ENCODE assay signal across 26 cellular contexts in the genomic region with DNA sequence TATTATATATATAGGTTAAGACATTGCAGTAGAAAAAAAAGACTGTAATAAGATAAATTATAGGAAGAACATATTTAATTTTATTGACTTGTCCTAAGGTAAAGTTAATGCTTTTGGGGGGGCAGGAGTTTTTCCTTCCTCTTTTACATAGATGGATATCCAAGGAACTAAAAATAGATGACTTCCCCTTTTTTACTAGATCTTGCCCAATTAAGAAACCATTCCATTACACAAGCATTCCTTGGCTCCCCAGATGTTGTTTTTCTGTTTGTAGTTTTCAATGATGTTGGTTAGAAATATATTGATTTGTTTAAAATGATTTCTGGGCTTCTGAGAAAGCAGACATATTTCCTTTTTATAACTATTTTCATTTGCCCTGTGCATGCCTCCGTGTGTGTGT.
DNase-seq lines count a peak whose midpoint lies in the region; ATAC-seq lines count a peak whose summit lies in the region.
"Had no signal": no experiment of that assay in that cellular context is flagged by ENCODE, and none has a peak within 500 bp of the region (broad histone marks: within the 10 kb centered on the region; RNA-seq: fewer than 3 reads in every experiment).

No MANE protein-coding gene starts in this region.

- peaks cover 0 to 3% (median 0%) of the 10 kb centered on the region in 11 experiments; a peak in 1 of 22 replicates for H3K9me3 ChIP-seq in BLaER1 treated with 17β-estradiol and CSF1 and Interleukin-3, amounts not matched to agents 10 nM and 100 nM (replicated peaks in 1 of 11)
- H3K9me3 ChIP-seq: mucosa of descending colon, psoas muscle, SK-N-SH, thyroid gland had no signal

- in situ Hi-C loops in KBM-7 (cut with MboI; ENCODE audit: low pct_unique_long_range_greater_than_20kb, low sequenced_read_pairs): no loop called here

- H3K27me3 ChIP-seq in BLaER1 treated with 17β-estradiol and CSF1 and Interleukin-3, amounts not matched to agents 10 nM and 100 nM: no peaks in the 10 kb centered on the region
- H3K27me3 ChIP-seq: cardiac muscle cell, hepatocyte, neural progenitor cell, thyroid gland had no signal

- DNase-seq in KBM-7 (peak; percentile 87), SIG-M5 (lab: John Stamatoyannopoulos, UW) (peak; percentile 72), globus pallidus (ENCODE audit: low spot score) (peak; percentile 40), NCI-H69 (lab: John Stamatoyannopoulos, UW) (no peak), NCI-H345 treated with DMSO at 0.1 percent for 48 hours (lab: John Stamatoyannopoulos, UW; ENCODE audit: unreplicated experiment) (no peak), GOT3 (lab: John Stamatoyannopoulos, UW) (no peak)
- DNase-seq: activated CD4-positive, CD25-positive, alpha-beta regulatory T cell treated with anti-CD3 and anti-CD28 coated beads, Interleukin-2, amount 50 U/mL, for 72 hours; activated naive CD4-positive, alpha-beta T cell; activated T-cell treated with anti-CD3 and anti-CD28 coated beads, Interleukin-2, amount 50 U/mL, for 24 hours; COR-L47; left ventricle myocardium superior; NCI-H146; NCI-H2171; NCI-H82; psoas muscle; SK-N-SH; stimulated activated CD4-positive, alpha-beta T cell treated with anti-CD3 and anti-CD28 coated beads, Interleukin-2, amount 100 ng/mL, for 24 hours; stimulated activated naive CD8-positive, alpha-beta T cell treated with anti-CD3 and anti-CD28 coated beads, Interleukin-15, Interleukin-2, amounts not matched to agents 100 U/mL and 50 U/mL, for 24 hours; T1000; thyroid gland had no signal

- H3K4me1 ChIP-seq in BLaER1 treated with 17β-estradiol and CSF1 and Interleukin-3, amounts not matched to agents 10 nM and 100 nM: peaks cover 59 to 97% (median 95%) of the 10 kb centered on the region in 10 experiments
- H3K4me1 ChIP-seq: psoas muscle had no signal

- peak overlapping the region; percentile 87 to 99 (median 98) for H3K27ac ChIP-seq in BLaER1 treated with 17β-estradiol and CSF1 and Interleukin-3, amounts not matched to agents 10 nM and 100 nM
- H3K27ac ChIP-seq: cardiac muscle cell, hepatocyte, neural progenitor cell, psoas muscle, thyroid gland had no signal

- H3K4me3 ChIP-seq in BLaER1 treated with 17β-estradiol and CSF1 and Interleukin-3, amounts not matched to agents 10 nM and 100 nM: peak overlapping the region in 2 of 10 experiments; percentile 10 to 19; a peak in 3 of 20 replicates
- H3K4me3 ChIP-seq: cardiac muscle cell, hepatocyte, mucosa of descending colon, neural progenitor cell, psoas muscle, thyroid gland had no signal

- no peaks in the 10 kb centered on the region for H3K36me3 ChIP-seq in BLaER1 treated with 17β-estradiol and CSF1 and Interleukin-3, amounts not matched to agents 10 nM and 100 nM
- H3K36me3 ChIP-seq: cardiac muscle cell, neural progenitor cell, thyroid gland had no signal

- H3K9ac ChIP-seq in BLaER1 treated with 17β-estradiol and CSF1 and Interleukin-3, amounts not matched to agents 10 nM and 100 nM: peak overlapping the region; percentile 61 to 87 (median 83); a peak in 21 of 22 replicates
- H3K9ac ChIP-seq: neural progenitor cell, SK-N-SH had no signal

- peak overlapping the region; percentile 57 to 97 (median 84) for H3K4me2 ChIP-seq in BLaER1 treated with 17β-estradiol and CSF1 and Interleukin-3, amounts not matched to agents 10 nM and 100 nM
- H3K4me2 ChIP-seq: hepatocyte, neural progenitor cell, SK-N-SH had no signal

- H4K20me1 ChIP-seq in BLaER1 treated with 17β-estradiol and CSF1 and Interleukin-3, amounts not matched to agents 10 nM and 100 nM: no peaks in the 10 kb centered on the region

- ATAC-seq in HG03095 (IDR thresholded peaks at IDR 0.05; ENCODE audit: unreplicated experiment): no peak
- ATAC-seq: left ventricle myocardium superior; mucosa of descending colon; psoas muscle; stimulated activated naive CD8-positive, alpha-beta T cell treated with anti-CD3 and anti-CD28 coated beads, Interleukin-15, Interleukin-2, amounts not matched to agents 100 U/mL and 50 U/mL, for 24 hours had no signal

Comparison
In these comparisons a context has a peak if more than half of its experiments do, and no peak if none do; other contexts are left out.
1. DNase-seq: peak in KBM-7 (single experiment), SIG-M5 (single experiment) and globus pallidus (single experiment); none in NCI-H69 (single experiment), NCI-H345 treated with DMSO at 0.1 percent for 48 hours (single experiment) and GOT3 (single experiment).